11 cellular contexts compared by ENCODE assay signal in the genomic region with DNA sequence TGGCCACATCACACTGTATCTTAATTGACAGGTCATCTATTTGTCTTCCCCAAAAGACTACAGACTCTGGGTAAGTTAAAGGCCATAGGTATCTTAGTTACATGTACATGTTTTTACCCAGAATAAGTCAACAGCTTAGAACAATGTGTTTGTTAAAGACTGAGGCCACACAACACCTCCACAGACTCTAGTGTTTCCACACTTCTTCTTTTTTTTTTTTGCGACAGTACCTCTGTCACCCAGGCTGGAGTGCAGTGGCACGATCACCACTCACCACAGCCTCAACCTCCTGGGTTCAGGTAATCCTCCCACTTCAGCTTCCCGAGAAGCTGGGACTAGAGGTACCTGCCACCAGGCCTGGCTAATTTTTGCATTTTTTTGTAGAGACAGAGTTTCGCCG. TPM values are rescaled to one million over a fixed set of nuclear protein-coding genes. Genes with fewer than 3 reads are reported as not detected.
DNase-seq lines count a peak whose midpoint lies in the region; ATAC-seq and TF ChIP-seq lines count a peak whose summit lies in the region.
"Had no signal": no experiment of that assay in that cellular context is flagged by ENCODE, and none has a peak within 500 bp of the region (broad histone marks: within the 10 kb centered on the region; RNA-seq: fewer than 3 reads in every experiment).

No MANE protein-coding gene starts in this region.

- CTCF ChIA-PET in mammary epithelial cell (lab: Charles Lee; ENCODE audit: low non-redundant PET): no interaction called here

- dilution Hi-C loops in mammary epithelial cell (cut with HindIII; ENCODE audit: low sequenced_read_pairs): loop anchor here (5.0 kb wide), 4 partner anchors 36 to 136 kb away; a partner anchor contains a TSS

- in situ Hi-C loops in mammary epithelial cell (cut with MboI; ENCODE audit: low sequenced_read_pairs in 2 of 2): no loop called here

- peak overlapping the region; percentile 95 for H3K9ac ChIP-seq in ES-I3 (ENCODE audit: low read depth, low read length)
- H3K9ac ChIP-seq in mammary epithelial cell (ENCODE audit: insufficient read depth, low read length): peak overlapping the region; percentile 97

- TF ChIP-seq CTCF in mammary epithelial cell (conservative IDR thresholded peaks at IDR 0.05 in 1 of 2, IDR thresholded peaks at IDR 0.05 in 1 of 2; ENCODE audit: extremely low read depth in 1 of 2, insufficient read depth in 1 of 2, low read depth in 1 of 2, low read length in 2 of 2): no peak
- no peak for TF ChIP-seq CTCF in osteoblast (IDR thresholded peaks at IDR 0.05; ENCODE audit: extremely low read depth, low read depth, low read length)

- H3K4me2 ChIP-seq in mammary epithelial cell (ENCODE audit: insufficient read depth, low read depth, low read length): peak overlapping the region; percentile 86
- H3K4me2 ChIP-seq in osteoblast (ENCODE audit: insufficient read depth, low read length): peak overlapping the region; percentile 91

- intact Hi-C loops in mammary epithelial cell (cut with micrococcal nuclease): no loop called here
- intact Hi-C loops in sciatic nerve (cut with DNase I): no loop called here

- H3K9me3 ChIP-seq in ES-I3 (ENCODE audit: control insufficient read depth, insufficient read depth, low read length) (no peaks in the 10 kb centered on the region), MG63 (no peaks in the 10 kb centered on the region), mammary epithelial cell (replicated peaks; ENCODE audit: insufficient read depth, low read length) (no peaks in the 10 kb centered on the region), osteoblast (ENCODE audit: low read depth, low read length) (no peaks in the 10 kb centered on the region)

- H3K79me2 ChIP-seq in mammary epithelial cell (ENCODE audit: insufficient read depth, low read length) (peaks cover 42% of the 10 kb centered on the region), osteoblast (ENCODE audit: insufficient read depth, low read length) (peaks cover 26% of the 10 kb centered on the region)

- H2AFZ ChIP-seq in mammary epithelial cell (ENCODE audit: low read depth, low read length) (peak overlapping the region; percentile 44), osteoblast (ENCODE audit: low read length) (no peak overlapping the region)

- no TSS peak for BruUV-seq in mammary epithelial cell (replicated peaks; lab: Mats Ljungman, UMichigan)

- H3K27me3 ChIP-seq in MG63: no peaks in the 10 kb centered on the region
- no peaks in the 10 kb centered on the region for H3K27me3 ChIP-seq in mammary epithelial cell (ENCODE audit: insufficient read depth, low read length)
- H3K27me3 ChIP-seq in osteoblast (ENCODE audit: insufficient read depth, low read length): no peaks in the 10 kb centered on the region

- H3K4me3 ChIP-seq in MG63 (peak overlapping the region; percentile 87; the same call in 1 of the 2 replicates), mammary epithelial cell (replicated peaks in 1 of 3; ENCODE audit: insufficient read depth in 1 of 3, low read depth in 2 of 3, low read length in 3 of 3) (peak overlapping the region; percentile 28 to 83 (median 71)), osteoblast (ENCODE audit: insufficient read depth, low read length) (no peak overlapping the region)

- no peak for ATAC-seq in sciatic nerve
- no peak for ATAC-seq in HG03378 (IDR thresholded peaks at IDR 0.05; ENCODE audit: unreplicated experiment)
- no peak for ATAC-seq in GM19397 (IDR thresholded peaks at IDR 0.05; ENCODE audit: unreplicated experiment)
- no peak for ATAC-seq in HG02623 (IDR thresholded peaks at IDR 0.05; ENCODE audit: unreplicated experiment)

- H3K36me3 ChIP-seq in ES-I3 (ENCODE audit: insufficient read depth, low read length) (0 out of 2 replicates have a peak, but pooled peaks cover 2% of the 10 kb centered on the region), MG63 (peaks cover 5% of the 10 kb centered on the region; the same call in 1 of the 2 replicates), mammary epithelial cell (ENCODE audit: insufficient read depth, low read length) (peaks cover 7% of the 10 kb centered on the region), osteoblast (ENCODE audit: insufficient read depth, low read length) (peaks cover 9% of the 10 kb centered on the region)

- no peak for DNase-seq in MG63
- DNase-seq in mammary epithelial cell: no peak
- DNase-seq in osteoblast (ENCODE audit: insufficient read length, low spot score, missing footprints): no peak
- no peak for DNase-seq in sciatic nerve (ENCODE audit: low spot score)
- DNase-seq: head of caudate nucleus; NCI-H510A treated with DMSO at 0.1 percent for 48 hours; stimulated activated CD4-positive, alpha-beta T cell treated with anti-CD3 and anti-CD28 coated beads, Interleukin-15, amount 100 ng/mL, for 24 hours had no signal

- H3K27ac ChIP-seq in mammary epithelial cell (ENCODE audit: insufficient read depth, low read depth, low read length): peak overlapping the region; percentile 86
- peak overlapping the region; percentile 64 for H3K27ac ChIP-seq in osteoblast (ENCODE audit: low read depth, low read length)

- H4K20me1 ChIP-seq in mammary epithelial cell (ENCODE audit: insufficient read depth, low read length): no peaks in the 10 kb centered on the region
- H4K20me1 ChIP-seq in osteoblast (ENCODE audit: insufficient read depth, low read length): no peaks in the 10 kb centered on the region

- H3K4me1 ChIP-seq in ES-I3 (ENCODE audit: insufficient read depth, low read length): no peaks in the 10 kb centered on the region
- peaks cover 13% of the 10 kb centered on the region for H3K4me1 ChIP-seq in mammary epithelial cell (ENCODE audit: insufficient read depth, low read length)
- peaks cover 19% of the 10 kb centered on the region for H3K4me1 ChIP-seq in osteoblast (ENCODE audit: insufficient read depth, low read length)

- 13% methylated on average over 5 of the region's 5 CpGs for WGBS in mammary epithelial cell (ENCODE audit: low coverage, missing lambda C conversion rate)

RNA-seq across cellular contexts. Expression of a gene that starts 1.3 kb away (rescaled TPM):
- total RNA-seq in MG63 (2014; rRNA removed; shearing (Covaris generic); ENCODE audit: low replicate concordance): 17.5 and 38.0 TPM in 2 replicates
- 10 to 100 TPM; 12.3 to 19.5 TPM for total RNA-seq in mammary epithelial cell
- 24.4 TPM for polyA plus RNA-seq in mammary epithelial cell
- not detected for polyA minus RNA-seq in mammary epithelial cell
- 10.9 and 12.3 TPM in 2 replicates for total RNA-seq in osteoblast
- 18.7 TPM for total RNA-seq in sciatic nerve

RNA-seq across cellular contexts. Expression of a gene that starts 1.9 kb away (rescaled TPM):
- 24.7 and 43.7 TPM in 2 replicates for total RNA-seq in MG63 (2014; rRNA removed; shearing (Covaris generic); ENCODE audit: low replicate concordance)
- total RNA-seq in mammary epithelial cell (10 to 100 TPM in 1 of 2 donors, 1 to 10 TPM in 1; 5.2 to 13.5 TPM), osteoblast (7.2 and 8.3 TPM in 2 replicates), sciatic nerve (5.8 TPM)
- polyA plus RNA-seq in mammary epithelial cell: 17.8 TPM
- polyA minus RNA-seq in mammary epithelial cell: 7.4 TPM

RNA-seq across cellular contexts. Expression of a gene that starts 16.7 kb away (rescaled TPM):
- 397 and 586 TPM in 2 replicates for total RNA-seq in MG63 (2014; rRNA removed; shearing (Covaris generic); ENCODE audit: low replicate concordance)
- total RNA-seq in mammary epithelial cell: 100 to 1,000 TPM; 290 to 318 TPM
- 73.2 TPM for polyA plus RNA-seq in mammary epithelial cell
- 88.2 TPM for polyA minus RNA-seq in mammary epithelial cell
- 258 and 263 TPM in 2 replicates for total RNA-seq in osteoblast
- 109 TPM for total RNA-seq in sciatic nerve

RNA-seq across cellular contexts. Expression of a gene that starts 35.1 kb away (rescaled TPM):
- total RNA-seq in MG63 (2014; rRNA removed; shearing (Covaris generic); ENCODE audit: low replicate concordance): 33.5 and 59.1 TPM in 2 replicates
- total RNA-seq in mammary epithelial cell: 100 to 1,000 TPM in 1 of 2 donors, 10 to 100 TPM in 1; 56.3 to 130 TPM
- polyA plus RNA-seq in mammary epithelial cell: 152 TPM
- polyA minus RNA-seq in mammary epithelial cell: 39.9 TPM
- 51.4 and 54.8 TPM in 2 replicates for total RNA-seq in osteoblast
- 102 TPM for total RNA-seq in sciatic nerve

RNA-seq across cellular contexts. Expression of a gene that starts 35.3 kb away (rescaled TPM):
- total RNA-seq in MG63 (2014; rRNA removed; shearing (Covaris generic); ENCODE audit: low replicate concordance): 0.25 and 2.0 TPM in 2 replicates
- 1 to 10 TPM; 1.1 to 2.5 TPM for total RNA-seq in mammary epithelial cell
- 0.27 TPM for polyA plus RNA-seq in mammary epithelial cell
- polyA minus RNA-seq in mammary epithelial cell: 0.57 TPM
- 0.36 and 0.59 TPM in 2 replicates for total RNA-seq in osteoblast
- total RNA-seq in sciatic nerve: 2.9 TPM
